In the genomic region with DNA sequence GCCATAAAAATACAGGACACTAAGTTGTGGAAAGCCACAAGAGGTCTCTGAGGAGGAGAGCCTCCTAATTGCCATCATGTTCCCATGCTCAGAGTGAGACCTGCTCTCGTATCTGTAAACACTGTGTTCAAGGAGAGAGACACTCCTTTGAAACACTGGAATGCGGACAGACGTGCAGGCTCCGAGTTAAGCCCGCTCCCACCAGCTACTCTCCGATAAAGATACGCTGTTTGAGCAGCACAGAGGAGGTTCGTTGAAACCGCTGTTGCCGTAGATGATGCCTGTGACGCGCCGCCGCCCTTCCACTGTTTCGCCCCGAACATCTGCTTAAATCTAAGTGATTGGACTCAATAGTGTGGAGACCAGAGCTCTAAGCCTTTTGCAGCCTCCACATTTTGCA, we compare ENCODE assay signal across 20 cellular contexts.
"Had no signal": no experiment of that assay in that cellular context is flagged by ENCODE, and none has a peak within 500 bp of the region (broad histone marks: within the 10 kb centered on the region; RNA-seq: fewer than 3 reads in every experiment).

No MANE protein-coding gene starts in this region.

- H3K4me1 ChIP-seq: breast epithelium, esophagus squamous epithelium had no signal

- H3K36me3 ChIP-seq: breast epithelium, neural progenitor cell, prostate gland had no signal

- H3K27me3 ChIP-seq: breast epithelium, esophagus squamous epithelium, heart right ventricle, neural progenitor cell, stomach had no signal

- H3K9ac ChIP-seq: neural progenitor cell had no signal

- ATAC-seq: activated CD4-positive, alpha-beta T cell treated with anti-CD3 and anti-CD28 coated beads for 36 hours; heart right ventricle; mucosa of descending colon; right cardiac atrium; SK-N-SH treated with all-trans-retinoic acid at 6 μM for 48 hours had no signal

- H3K27ac ChIP-seq: breast epithelium, esophagus squamous epithelium, heart right ventricle, neural progenitor cell, skin epidermis, stomach, WERI-Rb-1 had no signal

- H3K4me2 ChIP-seq: neural progenitor cell had no signal

- H3K4me3 ChIP-seq: breast epithelium, esophagus squamous epithelium, heart right ventricle, mucosa of descending colon, neural progenitor cell, prostate gland, skin epidermis, stomach had no signal

- DNase-seq: activated CD4-positive, alpha-beta memory T cell treated with anti-CD3 and anti-CD28 coated beads, Interleukin-2, amount 10 ng/mL, durations not matched to agents 7 days and 5 days; activated CD4-positive, alpha-beta T cell treated with anti-CD3 and anti-CD28 coated beads for 36 hours; activated T-cell treated with anti-CD3 and anti-CD28 coated beads, Interleukin-2, amount 50 U/mL, for 1 hour; effector CD8-positive, alpha-beta T cell; esophagus squamous epithelium; heart right ventricle; immature natural killer cell; mesenchymal stem cell; mucosa of descending colon; naive B cell; right cardiac atrium; stimulated activated CD4-positive, alpha-beta T cell treated with anti-CD3 and anti-CD28 coated beads, Interleukin-4, amount 100 ng/mL, for 1 hour; stomach; T-helper 1 cell; WERI-Rb-1 had no signal

- H2AFZ ChIP-seq: neural progenitor cell had no signal

- H3K9me3 ChIP-seq: breast epithelium, esophagus squamous epithelium, heart right ventricle, mucosa of descending colon, prostate gland, stomach had no signal
